25 cellular contexts compared by ENCODE assay signal in the genomic region with DNA sequence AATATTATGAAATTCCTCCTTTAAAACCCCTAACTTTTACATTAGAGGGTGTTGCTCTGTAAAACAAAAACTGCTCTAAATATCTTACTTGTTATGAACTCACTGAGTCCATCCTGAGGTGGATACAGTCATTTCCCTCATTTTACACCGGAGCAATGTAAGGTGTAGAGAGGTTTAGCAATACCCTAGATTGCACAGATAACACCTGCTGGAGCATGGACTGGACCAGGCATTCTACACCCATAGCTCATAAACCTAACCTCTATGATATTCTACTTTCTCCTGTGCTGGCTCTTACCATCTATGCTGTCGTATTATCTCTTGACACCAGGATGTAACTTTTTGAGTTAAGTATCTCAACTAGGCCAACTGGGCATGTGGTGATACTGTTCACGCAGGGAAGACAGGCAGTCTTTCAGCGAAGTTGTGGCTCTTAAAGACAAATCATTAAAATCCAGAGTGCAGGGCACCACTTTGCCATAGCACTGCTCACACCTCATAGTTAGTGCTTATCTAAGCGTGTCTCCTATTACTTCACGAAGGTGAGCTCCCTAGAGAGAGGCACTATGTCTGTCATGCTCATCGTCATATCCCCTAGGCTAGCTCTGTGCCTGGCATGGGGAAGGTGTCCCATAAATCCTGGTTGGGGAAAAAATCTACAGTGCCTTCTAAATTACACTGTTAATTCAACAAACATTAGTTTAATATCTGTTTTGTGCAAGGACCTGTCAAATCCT.
"Had no signal": no experiment of that assay in that cellular context is flagged by ENCODE, and none has a peak within 500 bp of the region (broad histone marks: within the 10 kb centered on the region; RNA-seq: fewer than 3 reads in every experiment).

No MANE protein-coding gene starts in this region.

- FAIRE-seq: colon, endothelial cell of umbilical vein, frontal cortex, kidney had no signal

- H3K4me1 Mint-ChIP-seq: immature natural killer cell had no signal

- H3K4me3 ChIP-seq: coronary artery, dorsolateral prefrontal cortex, esophagus muscularis mucosa, gastroesophageal sphincter, heart left ventricle, hepatocyte, left lung, lower lobe of right lung had no signal

- DNase-seq: dermis blood vessel endothelial cell; dorsolateral prefrontal cortex; effector CD4-positive, alpha-beta T cell; effector memory CD4-positive, alpha-beta T cell; foreskin keratinocyte; heart left ventricle; hypothalamus; immature natural killer cell; islet precursor cell; kidney; kidney glomerular epithelial cell; left cardiac atrium; left lung; left ventricle myocardium superior; lower lobe of right lung; mesendoderm; midbrain; naive thymus-derived CD4-positive, alpha-beta T cell had no signal

- H3K9me3 ChIP-seq: esophagus muscularis mucosa, gastroesophageal sphincter, heart left ventricle, left lung, lower lobe of right lung had no signal

- H3K4me3 Mint-ChIP-seq: immature natural killer cell; naive thymus-derived CD4-positive, alpha-beta T cell had no signal

- H3K4me1 ChIP-seq: esophagus muscularis mucosa, gastroesophageal sphincter, left lung, lower lobe of right lung had no signal

- H3K27ac ChIP-seq: coronary artery, esophagus muscularis mucosa, foreskin keratinocyte, gastroesophageal sphincter, heart left ventricle, hepatocyte, left lung, lower lobe of right lung had no signal

- ATAC-seq: foreskin keratinocyte; gastroesophageal sphincter; heart left ventricle; left cardiac atrium; left lung; left ventricle myocardium superior; lower lobe of right lung; naive thymus-derived CD4-positive, alpha-beta T cell had no signal

- H3K9me3 Mint-ChIP-seq: immature natural killer cell; naive thymus-derived CD4-positive, alpha-beta T cell had no signal

- H2AFZ ChIP-seq: hepatocyte had no signal

- H3K27me3 ChIP-seq: dorsolateral prefrontal cortex, esophagus muscularis mucosa, foreskin keratinocyte, gastroesophageal sphincter, heart left ventricle, hepatocyte, left lung had no signal

- H3K4me2 ChIP-seq: hepatocyte had no signal

- H3K79me2 ChIP-seq: hepatocyte had no signal

- H3K27me3 Mint-ChIP-seq: naive thymus-derived CD4-positive, alpha-beta T cell had no signal
